ENCODE assay signal across 1 cellular context in the genomic region with DNA sequence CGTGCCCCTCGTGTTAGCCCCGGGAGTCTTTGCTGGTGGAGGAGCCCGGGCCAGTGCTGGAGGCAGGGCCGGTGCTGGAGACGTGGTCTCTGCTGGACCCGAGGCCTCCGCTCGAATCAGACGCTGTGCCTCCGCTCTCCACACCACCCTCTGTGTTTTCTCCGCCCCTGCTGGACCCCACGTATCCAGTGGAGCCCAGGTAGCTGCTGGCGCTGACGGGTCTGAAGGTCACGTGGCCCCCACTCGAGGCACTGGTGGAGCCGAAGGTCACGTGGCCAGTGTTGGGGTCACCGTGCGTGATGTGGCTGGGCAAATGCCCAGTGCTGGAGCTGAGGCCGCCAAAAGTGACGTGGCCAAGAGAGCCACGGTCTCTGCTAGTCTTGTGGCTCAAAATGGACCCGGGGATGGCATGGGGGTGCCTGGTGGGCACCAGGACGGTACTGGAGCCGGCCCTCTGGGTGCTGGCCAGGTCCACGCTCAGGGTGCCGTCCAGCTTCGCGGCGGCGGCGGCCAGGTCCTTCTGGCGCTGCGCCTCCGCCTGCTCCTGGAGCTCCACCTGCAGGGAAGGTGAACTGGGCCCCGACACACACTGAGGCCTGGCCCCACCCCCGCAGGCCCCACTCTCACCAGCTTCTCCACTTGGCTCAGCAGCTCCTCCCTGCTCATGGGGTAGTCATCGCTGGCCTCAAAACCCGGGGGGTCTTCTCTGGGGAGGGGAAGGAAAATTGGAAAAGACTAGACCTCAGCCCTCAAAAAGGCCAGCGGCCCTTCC.
TF ChIP-seq lines count a peak whose summit lies in the region.

No MANE protein-coding gene starts in this region.

TF ChIP-seq in GM23338, 12 proteins besides CTCF, POLR2A, EP300 and RAD21:
- no peak for TF ChIP-seq NANOG (IDR thresholded peaks at IDR 0.05; ENCODE audit: borderline replicate concordance)
- TF ChIP-seq JUNB (IDR thresholded peaks at IDR 0.05; ENCODE audit: unreplicated experiment), result no peak
- TF ChIP-seq, protein P1, sequence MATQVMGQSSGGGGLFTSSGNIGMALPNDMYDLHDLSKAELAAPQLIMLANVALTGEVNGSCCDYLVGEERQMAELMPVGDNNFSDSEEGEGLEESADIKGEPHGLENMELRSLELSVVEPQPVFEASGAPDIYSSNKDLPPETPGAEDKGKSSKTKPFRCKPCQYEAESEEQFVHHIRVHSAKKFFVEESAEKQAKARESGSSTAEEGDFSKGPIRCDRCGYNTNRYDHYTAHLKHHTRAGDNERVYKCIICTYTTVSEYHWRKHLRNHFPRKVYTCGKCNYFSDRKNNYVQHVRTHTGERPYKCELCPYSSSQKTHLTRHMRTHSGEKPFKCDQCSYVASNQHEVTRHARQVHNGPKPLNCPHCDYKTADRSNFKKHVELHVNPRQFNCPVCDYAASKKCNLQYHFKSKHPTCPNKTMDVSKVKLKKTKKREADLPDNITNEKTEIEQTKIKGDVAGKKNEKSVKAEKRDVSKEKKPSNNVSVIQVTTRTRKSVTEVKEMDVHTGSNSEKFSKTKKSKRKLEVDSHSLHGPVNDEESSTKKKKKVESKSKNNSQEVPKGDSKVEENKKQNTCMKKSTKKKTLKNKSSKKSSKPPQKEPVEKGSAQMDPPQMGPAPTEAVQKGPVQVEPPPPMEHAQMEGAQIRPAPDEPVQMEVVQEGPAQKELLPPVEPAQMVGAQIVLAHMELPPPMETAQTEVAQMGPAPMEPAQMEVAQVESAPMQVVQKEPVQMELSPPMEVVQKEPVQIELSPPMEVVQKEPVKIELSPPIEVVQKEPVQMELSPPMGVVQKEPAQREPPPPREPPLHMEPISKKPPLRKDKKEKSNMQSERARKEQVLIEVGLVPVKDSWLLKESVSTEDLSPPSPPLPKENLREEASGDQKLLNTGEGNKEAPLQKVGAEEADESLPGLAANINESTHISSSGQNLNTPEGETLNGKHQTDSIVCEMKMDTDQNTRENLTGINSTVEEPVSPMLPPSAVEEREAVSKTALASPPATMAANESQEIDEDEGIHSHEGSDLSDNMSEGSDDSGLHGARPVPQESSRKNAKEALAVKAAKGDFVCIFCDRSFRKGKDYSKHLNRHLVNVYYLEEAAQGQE (IDR thresholded peaks at IDR 0.05; ENCODE audit: unreplicated experiment), result no peak
- no peak for TF ChIP-seq STAT1 (IDR thresholded peaks at IDR 0.05; ENCODE audit: unreplicated experiment)
- no peak for TF ChIP-seq EZH2phosphoT487 (IDR thresholded peaks at IDR 0.05; ENCODE audit: unreplicated experiment)
- TF ChIP-seq ZNF331 (CRISPR knock-in tag; IDR thresholded peaks at IDR 0.05; ENCODE audit: low read depth), result no peak
- TF ChIP-seq, protein P2, sequence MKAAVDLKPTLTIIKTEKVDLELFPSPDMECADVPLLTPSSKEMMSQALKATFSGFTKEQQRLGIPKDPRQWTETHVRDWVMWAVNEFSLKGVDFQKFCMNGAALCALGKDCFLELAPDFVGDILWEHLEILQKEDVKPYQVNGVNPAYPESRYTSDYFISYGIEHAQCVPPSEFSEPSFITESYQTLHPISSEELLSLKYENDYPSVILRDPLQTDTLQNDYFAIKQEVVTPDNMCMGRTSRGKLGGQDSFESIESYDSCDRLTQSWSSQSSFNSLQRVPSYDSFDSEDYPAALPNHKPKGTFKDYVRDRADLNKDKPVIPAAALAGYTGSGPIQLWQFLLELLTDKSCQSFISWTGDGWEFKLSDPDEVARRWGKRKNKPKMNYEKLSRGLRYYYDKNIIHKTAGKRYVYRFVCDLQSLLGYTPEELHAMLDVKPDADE (IDR thresholded peaks at IDR 0.05), result no peak
- TF ChIP-seq ZNF114 (CRISPR knock-in tag; IDR thresholded peaks at IDR 0.05), result no peak
- TF ChIP-seq POLR2AphosphoS5 (IDR thresholded peaks at IDR 0.05; ENCODE audit: low read depth), result no peak
- TF ChIP-seq CREB1 (CRISPR knock-in tag; IDR thresholded peaks at IDR 0.05; ENCODE audit: low read depth), result no peak
- TF ChIP-seq, protein P3, sequence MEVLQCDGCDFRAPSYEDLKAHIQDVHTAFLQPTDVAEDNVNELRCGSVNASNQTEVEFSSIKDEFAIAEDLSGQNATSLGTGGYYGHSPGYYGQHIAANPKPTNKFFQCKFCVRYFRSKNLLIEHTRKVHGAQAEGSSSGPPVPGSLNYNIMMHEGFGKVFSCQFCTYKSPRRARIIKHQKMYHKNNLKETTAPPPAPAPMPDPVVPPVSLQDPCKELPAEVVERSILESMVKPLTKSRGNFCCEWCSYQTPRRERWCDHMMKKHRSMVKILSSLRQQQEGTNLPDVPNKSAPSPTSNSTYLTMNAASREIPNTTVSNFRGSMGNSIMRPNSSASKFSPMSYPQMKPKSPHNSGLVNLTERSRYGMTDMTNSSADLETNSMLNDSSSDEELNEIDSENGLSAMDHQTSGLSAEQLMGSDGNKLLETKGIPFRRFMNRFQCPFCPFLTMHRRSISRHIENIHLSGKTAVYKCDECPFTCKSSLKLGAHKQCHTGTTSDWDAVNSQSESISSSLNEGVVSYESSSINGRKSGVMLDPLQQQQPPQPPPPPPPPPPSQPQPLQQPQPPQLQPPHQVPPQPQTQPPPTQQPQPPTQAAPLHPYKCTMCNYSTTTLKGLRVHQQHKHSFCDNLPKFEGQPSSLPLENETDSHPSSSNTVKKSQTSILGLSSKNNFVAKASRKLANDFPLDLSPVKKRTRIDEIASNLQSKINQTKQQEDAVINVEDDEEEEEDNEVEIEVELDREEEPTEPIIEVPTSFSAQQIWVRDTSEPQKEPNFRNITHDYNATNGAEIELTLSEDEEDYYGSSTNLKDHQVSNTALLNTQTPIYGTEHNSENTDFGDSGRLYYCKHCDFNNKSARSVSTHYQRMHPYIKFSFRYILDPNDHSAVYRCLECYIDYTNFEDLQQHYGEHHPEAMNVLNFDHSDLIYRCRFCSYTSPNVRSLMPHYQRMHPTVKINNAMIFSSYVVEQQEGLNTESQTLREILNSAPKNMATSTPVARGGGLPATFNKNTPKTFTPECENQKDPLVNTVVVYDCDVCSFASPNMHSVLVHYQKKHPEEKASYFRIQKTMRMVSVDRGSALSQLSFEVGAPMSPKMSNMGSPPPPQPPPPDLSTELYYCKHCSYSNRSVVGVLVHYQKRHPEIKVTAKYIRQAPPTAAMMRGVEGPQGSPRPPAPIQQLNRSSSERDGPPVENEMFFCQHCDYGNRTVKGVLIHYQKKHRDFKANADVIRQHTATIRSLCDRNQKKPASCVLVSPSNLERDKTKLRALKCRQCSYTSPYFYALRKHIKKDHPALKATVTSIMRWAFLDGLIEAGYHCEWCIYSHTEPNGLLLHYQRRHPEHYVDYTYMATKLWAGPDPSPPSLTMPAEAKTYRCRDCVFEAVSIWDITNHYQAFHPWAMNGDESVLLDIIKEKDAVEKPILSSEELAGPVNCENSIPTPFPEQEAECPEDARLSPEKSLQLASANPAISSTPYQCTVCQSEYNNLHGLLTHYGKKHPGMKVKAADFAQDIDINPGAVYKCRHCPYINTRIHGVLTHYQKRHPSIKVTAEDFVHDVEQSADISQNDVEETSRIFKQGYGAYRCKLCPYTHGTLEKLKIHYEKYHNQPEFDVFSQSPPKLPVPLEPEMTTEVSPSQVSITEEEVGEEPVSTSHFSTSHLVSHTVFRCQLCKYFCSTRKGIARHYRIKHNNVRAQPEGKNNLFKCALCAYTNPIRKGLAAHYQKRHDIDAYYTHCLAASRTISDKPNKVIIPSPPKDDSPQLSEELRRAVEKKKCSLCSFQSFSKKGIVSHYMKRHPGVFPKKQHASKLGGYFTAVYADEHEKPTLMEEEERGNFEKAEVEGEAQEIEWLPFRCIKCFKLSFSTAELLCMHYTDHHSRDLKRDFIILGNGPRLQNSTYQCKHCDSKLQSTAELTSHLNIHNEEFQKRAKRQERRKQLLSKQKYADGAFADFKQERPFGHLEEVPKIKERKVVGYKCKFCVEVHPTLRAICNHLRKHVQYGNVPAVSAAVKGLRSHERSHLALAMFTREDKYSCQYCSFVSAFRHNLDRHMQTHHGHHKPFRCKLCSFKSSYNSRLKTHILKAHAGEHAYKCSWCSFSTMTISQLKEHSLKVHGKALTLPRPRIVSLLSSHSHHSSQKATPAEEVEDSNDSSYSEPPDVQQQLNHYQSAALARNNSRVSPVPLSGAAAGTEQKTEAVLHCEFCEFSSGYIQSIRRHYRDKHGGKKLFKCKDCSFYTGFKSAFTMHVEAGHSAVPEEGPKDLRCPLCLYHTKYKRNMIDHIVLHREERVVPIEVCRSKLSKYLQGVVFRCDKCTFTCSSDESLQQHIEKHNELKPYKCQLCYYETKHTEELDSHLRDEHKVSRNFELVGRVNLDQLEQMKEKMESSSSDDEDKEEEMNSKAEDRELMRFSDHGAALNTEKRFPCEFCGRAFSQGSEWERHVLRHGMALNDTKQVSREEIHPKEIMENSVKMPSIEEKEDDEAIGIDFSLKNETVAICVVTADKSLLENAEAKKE (CRISPR knock-in tag; IDR thresholded peaks at IDR 0.05), result no peak
- no peak for TF ChIP-seq EZH2 (IDR thresholded peaks at IDR 0.05; ENCODE audit: low read depth, unreplicated experiment)
